In genomic region chr17:30235386-30236296, GRCh38 we compare ENCODE assay signal across 9 cellular contexts. TPM values are rescaled to one million over a fixed set of nuclear protein-coding genes. Genes with fewer than 3 reads are reported as not detected.
DNase-seq lines count a peak whose midpoint lies in the region; ATAC-seq and TF ChIP-seq lines count a peak whose summit lies in the region.
"Had no signal": no experiment of that assay in that cellular context is flagged by ENCODE, and none has a peak within 500 bp of the region (broad histone marks: within the 10 kb centered on the region; RNA-seq: fewer than 3 reads in every experiment).

TSS of gene SLC6A4 (minus strand) at chr17:30235697. CDS start at chr17:30221958, 13,739 bp downstream.

- POLR2A ChIA-PET in AG04450 (lab: Yijun Ruan, JAX) = no interaction called here

- H3K27me3 ChIP-seq in AG04450 (ENCODE audit: control insufficient read depth, insufficient read depth, low read length) (peaks cover 73% of the 10 kb centered on the region), body of pancreas (no peaks in the 10 kb centered on the region), thyroid gland (no peaks in the 10 kb centered on the region)

- peaks cover 17% of the 10 kb centered on the region for H3K4me1 ChIP-seq in body of pancreas
- peaks cover 14 to 23% of the 10 kb centered on the region in 2 donors for H3K4me1 ChIP-seq in thyroid gland

- peak within 1 kb of the TSS; percentile 56 for H3K4me3 ChIP-seq in AG04450 (ENCODE audit: low read depth, low read length)
- H3K4me3 ChIP-seq in body of pancreas = peak within 1 kb of the TSS in 1 of 2 donors; percentile 15
- peak within 1 kb of the TSS in 2 of 3 donors; percentile 29 to 44 for H3K4me3 ChIP-seq in thyroid gland (replicated peaks in 1 of 3)

- H3K36me3 ChIP-seq in body of pancreas (replicated peaks in 1 of 2; ENCODE audit: insufficient read depth in 1 of 2, low read depth in 2 of 2) = no peaks in the 10 kb centered on the region
- H3K36me3 ChIP-seq in thyroid gland = no peaks in the 10 kb centered on the region

- no peak within 1 kb of the TSS for H3K27ac ChIP-seq in AG04450 (ENCODE audit: low read depth, low read length)
- H3K27ac ChIP-seq in body of pancreas = no peak within 1 kb of the TSS
- H3K27ac ChIP-seq in thyroid gland = no peak within 1 kb of the TSS
- H3K27ac ChIP-seq: epithelial cell of prostate had no signal

- TF ChIP-seq CTCF in AG04450 (IDR thresholded peaks at IDR 0.05; ENCODE audit: low read depth, low read length) (no peak), GM20000 (IDR thresholded peaks at IDR 0.05; ENCODE audit: extremely low read depth, missing control alignments) (no peak), body of pancreas (IDR thresholded peaks at IDR 0.05) (no peak), thyroid gland (IDR thresholded peaks at IDR 0.05) (no peak)

- WGBS in body of pancreas, 2 donors = 3 to 10% methylated on average over 48 to 67 of the region's 82 CpGs
- 5 to 10% methylated on average over 42 to 46 of the region's 82 CpGs for whole genome bisulfite sequencing in thyroid gland, 2 donors

- peaks cover 8% of the 10 kb centered on the region for H3K9me3 ChIP-seq in AG04450 (ENCODE audit: control insufficient read depth, insufficient read depth, low read length)
- no peaks in the 10 kb centered on the region for H3K9me3 ChIP-seq in body of pancreas
- H3K9me3 ChIP-seq in thyroid gland = no peaks in the 10 kb centered on the region

- TF ChIP-seq POLR2A in body of pancreas (IDR thresholded peaks at IDR 0.05) (no peak), thyroid gland (IDR thresholded peaks at IDR 0.05) (no peak)

- CTCF ChIA-PET in AG04450 (lab: Charles Lee) = interaction anchor here (0.7 to 3.2 kb wide), 4 partner anchors 10 to 130 kb away, joined by 3 to 15 read pairs (median 10); no protein-coding TSS in a partner anchor

- DNase-seq in AG04450 (ENCODE audit: low read depth, low spot score) = no peak
- peak; percentile 54 for DNase-seq in GM20000 (ENCODE audit: low spot score)
- peak in 2 of 4 donors; percentile 7 to 19 for DNase-seq in body of pancreas
- peak; percentile 57 for DNase-seq in left kidney (ENCODE audit: low read depth, low spot score)
- DNase-seq in thyroid gland = peak; percentile 17 to 20
- no peak for DNase-seq in activated CD4-positive, alpha-beta T cell treated with anti-CD3 and anti-CD28 coated beads for 1 hour
- no peak for DNase-seq in glomerular visceral epithelial cell (ENCODE audit: extremely low spot score)

- intact Hi-C loops in body of pancreas (cut with DNase I) = no loop called here
- intact Hi-C loops in thyroid gland (cut with DNase I) = no loop called here

- ATAC-seq in body of pancreas (peak; percentile 58), GM19023 (IDR thresholded peaks at IDR 0.05; ENCODE audit: unreplicated experiment) (no peak)

RNA-seq across cellular contexts. Expression of gene SLC6A4, which starts in this region (rescaled TPM):
- polyA plus RNA-seq in AG04450 (2011; rRNA removed) = 0.02 TPM in 1 of 2 replicates, not detected in the other
- not detected in 2 replicates for polyA minus RNA-seq in AG04450 (2011; rRNA and poly(A)+ RNA removed)
- total RNA-seq in body of pancreas (1 to 10 TPM in 1 of 2 donors, under 1 TPM in 1; 0.33 to 2.1 TPM), thyroid gland (1 to 10 TPM in 1 of 4 donors, under 1 TPM in 3; under 0.01 to 4.9 (median 0.20) TPM)

Comparison
In these comparisons a context has a peak if more than half of its experiments do, and no peak if none do; other contexts are left out.
1. DNase-seq: peak in GM20000 (single experiment), left kidney (single experiment) and thyroid gland (2 of 2); none in AG04450 (single experiment), activated CD4-positive, alpha-beta T cell treated with anti-CD3 and anti-CD28 coated beads for 1 hour (single experiment) and glomerular visceral epithelial cell (single experiment).